In the genomic region with DNA sequence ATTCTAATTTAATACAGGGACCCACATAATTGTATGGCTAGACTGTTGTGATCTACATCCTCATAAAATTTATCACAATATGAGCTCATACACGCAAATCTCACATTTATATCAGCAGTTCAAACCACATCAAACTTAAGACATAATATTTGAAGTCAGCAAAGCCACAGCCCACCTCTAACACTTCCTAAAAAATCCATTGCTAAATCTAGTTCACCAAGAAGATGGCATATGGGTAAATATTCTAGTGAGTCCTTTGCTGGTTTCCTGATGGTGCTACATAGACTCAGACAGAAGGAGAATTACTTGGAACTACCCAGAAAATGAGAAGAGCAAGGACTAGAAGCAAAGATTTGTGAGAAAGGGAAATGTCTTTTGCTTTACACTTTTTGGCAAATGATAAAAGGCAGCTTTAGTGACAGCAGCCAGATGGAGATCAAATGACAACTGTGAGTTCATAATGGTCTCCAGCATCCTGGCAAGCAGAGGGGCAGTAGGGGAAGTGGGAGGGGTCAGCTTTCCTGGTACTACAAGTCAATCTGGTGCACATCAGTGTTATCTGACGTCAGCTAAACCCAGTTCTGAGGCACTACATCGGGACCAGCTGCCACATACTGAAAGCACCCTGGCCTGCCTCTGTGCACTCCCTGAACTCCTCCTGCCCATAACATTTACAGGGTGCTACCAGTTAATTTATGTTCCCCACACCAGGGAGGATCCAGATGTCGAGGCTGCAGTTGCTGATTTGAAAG, we compare ENCODE assay signal across 8 cellular contexts. TPM values are rescaled to one million over a fixed set of nuclear protein-coding genes. Genes with fewer than 3 reads are reported as not detected.
DNase-seq lines count a peak whose midpoint lies in the region; ATAC-seq, FAIRE-seq and TF ChIP-seq lines count a peak whose summit lies in the region.

No MANE protein-coding gene starts in this region.

- H3K4me3 ChIP-seq in Jurkat, Clone E6-1 (ENCODE audit: low read length) = no peak overlapping the region
- no peak overlapping the region for H3K4me3 ChIP-seq in naive thymus-derived CD4-positive, alpha-beta T cell (ENCODE audit: low read length)

- FAIRE-seq in urothelium cell line (lab: Jason Lieb, UNC) = no peak

- H3K36me3 ChIP-seq in naive thymus-derived CD4-positive, alpha-beta T cell (ENCODE audit: control insufficient read depth in 2 of 3, insufficient read depth in 3 of 3, low read length in 3 of 3) = no peaks in the 10 kb centered on the region

- no peaks in the 10 kb centered on the region for H3K36me3 Mint-ChIP-seq in CD4-positive, alpha-beta T cell (ENCODE audit: low read depth)
- H3K36me3 Mint-ChIP-seq in T-cell = no peaks in the 10 kb centered on the region
- no peaks in the 10 kb centered on the region for H3K36me3 Mint-ChIP-seq in central memory CD8-positive, alpha-beta T cell (ENCODE audit: insufficient read depth)
- no peaks in the 10 kb centered on the region for H3K36me3 Mint-ChIP-seq in naive thymus-derived CD4-positive, alpha-beta T cell

- no peaks in the 10 kb centered on the region for H3K9me3 ChIP-seq in CD4-positive, alpha-beta T cell (ENCODE audit: control insufficient read depth, low read length)
- no peaks in the 10 kb centered on the region for H3K9me3 ChIP-seq in naive thymus-derived CD4-positive, alpha-beta T cell (ENCODE audit: control insufficient read depth in 2 of 3, low read length in 3 of 3)

- CTCF ChIA-PET in CD4-positive, alpha-beta T cell (lab: Charles Lee) = interaction anchor here (1.0 to 1.6 kb wide), 2 partner anchors 10 to 12 kb away, joined by 4 to 5 read pairs; partner anchors contain the start of gene GADD45A
- CTCF ChIA-PET in T-cell (lab: Charles Lee) = interaction anchor here (0.7 to 2.5 kb wide), 6 partner anchors 8 to 86 kb away, joined by 3 to 17 read pairs (median 4); partner anchors contain the start of gene GADD45A (in 2 of the 2)
- CTCF ChIA-PET in naive thymus-derived CD4-positive, alpha-beta T cell (lab: Charles Lee) = interaction anchor here (0.6 to 1.3 kb wide), 2 partner anchors 11 to 81 kb away, joined by 3 to 4 read pairs; partner anchors contain the start of gene GADD45A

- ATAC-seq in CD4-positive, alpha-beta T cell (ENCODE audit: poor library complexity) = peak; percentile 80
- ATAC-seq in T-cell (replicated peaks in 1 of 4) (peak; percentile 69 to 88 (median 80)), GM19324 (IDR thresholded peaks at IDR 0.05; ENCODE audit: low FRiP score, unreplicated experiment) (no peak), HG02970 (IDR thresholded peaks at IDR 0.05; ENCODE audit: low FRiP score, unreplicated experiment) (no peak)
- peak; percentile 60 for ATAC-seq in central memory CD8-positive, alpha-beta T cell (replicated peaks; ENCODE audit: extremely low read depth, poor library complexity, severe bottlenecking)
- ATAC-seq in naive thymus-derived CD4-positive, alpha-beta T cell = peak; percentile 87

- intact Hi-C loops in CD4-positive, alpha-beta T cell (cut with DNase I, micrococcal nuclease) = loop anchor here (1.0 to 2.0 kb wide), 2 partner anchors 11 to 14 kb away; partner anchors contain the start of gene GADD45A (in 1 of the 2)
- intact Hi-C loops in naive thymus-derived CD4-positive, alpha-beta T cell (cut with micrococcal nuclease) = loop anchor here (1.0 kb wide), 1 partner anchor 11 kb away; the partner anchor contains the start of gene GADD45A (in 2 of the 2)

- DNase-seq in CD4-positive, alpha-beta T cell = peak; percentile 3 to 70 (median 30)
- DNase-seq in Jurkat, Clone E6-1 (ENCODE audit: low read depth, low spot score) = peak; percentile 62
- DNase-seq in T-cell (peak; percentile 5 to 85 (median 66)), urothelium cell line (ENCODE audit: low spot score) (no peak)
- DNase-seq in central memory CD8-positive, alpha-beta T cell (ENCODE audit: low spot score in 2 of 2) = peak in 1 of 2 donors; percentile 16
- peak; percentile 8 to 84 (median 76) for DNase-seq in naive thymus-derived CD4-positive, alpha-beta T cell

- TF ChIP-seq CTCF in CD4-positive, alpha-beta T cell (IDR thresholded peaks at IDR 0.05) = no peak

- no peaks in the 10 kb centered on the region for H3K9me3 Mint-ChIP-seq in CD4-positive, alpha-beta T cell
- no peaks in the 10 kb centered on the region for H3K9me3 Mint-ChIP-seq in T-cell
- H3K9me3 Mint-ChIP-seq in central memory CD8-positive, alpha-beta T cell = no peaks in the 10 kb centered on the region
- H3K9me3 Mint-ChIP-seq in naive thymus-derived CD4-positive, alpha-beta T cell = no peaks in the 10 kb centered on the region

- POLR2A ChIA-PET in CD4-positive, alpha-beta T cell (lab: Charles Lee) = interaction anchor here (1.1 to 4.1 kb wide), 3 partner anchors 11 to 1343 kb away, joined by 3 to 74 read pairs (median 4); partner anchors contain the start of gene GADD45A
- POLR2A ChIA-PET in T-cell (lab: Charles Lee) = interaction anchor here (1.7 to 3.0 kb wide), 2 partner anchors 10 to 11 kb away, joined by 18 to 23 read pairs; partner anchors contain the start of gene GADD45A (in 2 of the 2)
- POLR2A ChIA-PET in naive thymus-derived CD4-positive, alpha-beta T cell (lab: Charles Lee) = interaction anchor here (0.7 to 4.5 kb wide), 4 partner anchors 11 to 1976 kb away, joined by 3 to 48 read pairs (median 3); partner anchors contain the start of gene GADD45A

- peaks cover 23% of the 10 kb centered on the region for H3K4me1 Mint-ChIP-seq in CD4-positive, alpha-beta T cell (ENCODE audit: low read depth)
- peaks cover 20 to 26% (median 23%) of the 10 kb centered on the region in 3 donors for H3K4me1 Mint-ChIP-seq in T-cell
- peaks cover 7% of the 10 kb centered on the region for H3K4me1 Mint-ChIP-seq in central memory CD8-positive, alpha-beta T cell
- H3K4me1 Mint-ChIP-seq in naive thymus-derived CD4-positive, alpha-beta T cell = peaks cover 8 to 26% (median 24%) of the 10 kb centered on the region in 7 donors

- peak overlapping the region; percentile 62 for H3K27ac Mint-ChIP-seq in CD4-positive, alpha-beta T cell
- peak overlapping the region; percentile 51 to 76 for H3K27ac Mint-ChIP-seq in T-cell
- no peak overlapping the region for H3K27ac Mint-ChIP-seq in central memory CD8-positive, alpha-beta T cell (ENCODE audit: low read depth)
- H3K27ac Mint-ChIP-seq in naive thymus-derived CD4-positive, alpha-beta T cell = peak overlapping the region; percentile 35 to 95 (median 82)

- peaks cover 3% of the 10 kb centered on the region for H3K27me3 ChIP-seq in CD4-positive, alpha-beta T cell (ENCODE audit: control insufficient read depth, insufficient read depth, low read length)
- H3K27me3 ChIP-seq in naive thymus-derived CD4-positive, alpha-beta T cell (ENCODE audit: control insufficient read depth in 2 of 2, insufficient read depth in 2 of 2, low read length in 2 of 2) = no peaks in the 10 kb centered on the region

- H3K4me3 Mint-ChIP-seq in CD4-positive, alpha-beta T cell = peak overlapping the region; percentile 49
- H3K4me3 Mint-ChIP-seq in T-cell = peak overlapping the region; percentile 0 to 38 (median 37)
- H3K4me3 Mint-ChIP-seq in central memory CD8-positive, alpha-beta T cell = no peak overlapping the region
- H3K4me3 Mint-ChIP-seq in naive thymus-derived CD4-positive, alpha-beta T cell = peak overlapping the region; percentile 39 to 81 (median 58)

- no peak overlapping the region for H3K27ac ChIP-seq in CD4-positive, alpha-beta T cell (ENCODE audit: low read depth, low read length)
- no peak overlapping the region for H3K27ac ChIP-seq in naive thymus-derived CD4-positive, alpha-beta T cell (ENCODE audit: low read depth, low read length)

- peaks cover 5% of the 10 kb centered on the region for H3K27me3 Mint-ChIP-seq in CD4-positive, alpha-beta T cell
- peaks cover 7 to 9% of the 10 kb centered on the region in 2 donors for H3K27me3 Mint-ChIP-seq in T-cell
- peaks cover 34% of the 10 kb centered on the region for H3K27me3 Mint-ChIP-seq in central memory CD8-positive, alpha-beta T cell
- H3K27me3 Mint-ChIP-seq in naive thymus-derived CD4-positive, alpha-beta T cell = peaks cover 0 to 40% (median 0%) of the 10 kb centered on the region in 5 donors

- H3K4me1 ChIP-seq in naive thymus-derived CD4-positive, alpha-beta T cell (ENCODE audit: control insufficient read depth in 2 of 2, insufficient read depth in 2 of 2, low read length in 2 of 2) = peaks cover 13 to 22% of the 10 kb centered on the region in 2 donors

RNA-seq across cellular contexts. Expression of gene GADD45A, which starts 10.6 kb away (rescaled TPM):
- total RNA-seq in CD4-positive, alpha-beta T cell = 100 to 1,000 TPM; 136 to 140 TPM
- polyA plus RNA-seq in Jurkat, Clone E6-1 (2012; ENCODE audit: insufficient read depth, insufficient read length) = 19.0 TPM
- total RNA-seq in T-cell = 10 to 100 TPM; 16.0 to 85.8 (median 21.9) TPM
- 10 to 100 TPM; 15.0 to 70.4 (median 24.2) TPM for total RNA-seq in naive thymus-derived CD4-positive, alpha-beta T cell
- polyA plus RNA-seq in naive thymus-derived CD4-positive, alpha-beta T cell = 1 to 10 TPM; 7.0 to 8.3 TPM

Comparison
In these comparisons a context has a peak if more than half of its experiments do, and no peak if none do; other contexts are left out.
1. ATAC-seq: peak in CD4-positive, alpha-beta T cell (single experiment), T-cell (4 of 4), central memory CD8-positive, alpha-beta T cell (single experiment) and naive thymus-derived CD4-positive, alpha-beta T cell (single experiment); none in GM19324 (single experiment) and HG02970 (single experiment).